9 cellular contexts compared by ENCODE assay signal in genomic region chr16:58614860-58615259, GRCh38.
"Had no signal": no experiment of that assay in that cellular context is flagged by ENCODE, and none has a peak within 500 bp of the region (broad histone marks: within the 10 kb centered on the region; RNA-seq: fewer than 3 reads in every experiment).

No MANE protein-coding gene starts in this region.

- H3K4me3 ChIP-seq: thyroid gland, uterus had no signal

- H3K27ac ChIP-seq: thyroid gland, uterus had no signal

- DNase-seq: activated CD4-positive, alpha-beta T cell treated with anti-CD3 and anti-CD28 coated beads for 1 hour; activated CD4-positive, alpha-beta T cell treated with anti-CD3 and anti-CD28 coated beads, Interleukin-2, amount 50 U/mL, for 48 hours; activated CD8-positive, alpha-beta memory T cell treated with anti-CD3 and anti-CD28 coated beads, Interleukin-2, amount 50 U/mL, for 48 hours; midbrain; retina; SW 1271; thyroid gland; uterus had no signal

- H3K9me3 Mint-ChIP-seq: activated naive CD4-positive, alpha-beta T cell treated with anti-CD3 and anti-CD28 coated beads, Interleukin-2, amount 50 U/mL, for 72 hours had no signal
